ENCODE assay signal across 18 cellular contexts in genomic region chr17:76490112-76490710, GRCh38. TPM values are rescaled to one million over a fixed set of nuclear protein-coding genes. Genes with fewer than 3 reads are reported as not detected.
A peak's percentile ranks its signal among the peaks of the same experiment; 100 is the strongest.
DNase-seq lines count a peak whose midpoint lies in the region; ATAC-seq and TF ChIP-seq lines count a peak whose summit lies in the region.
"Had no signal": no experiment of that assay in that cellular context is flagged by ENCODE, and none has a peak within 500 bp of the region (broad histone marks: within the 10 kb centered on the region; RNA-seq: fewer than 3 reads in every experiment).

No MANE protein-coding gene starts in this region.

- intact Hi-C loops in left ventricle myocardium inferior (cut with micrococcal nuclease) (no loop called here), left ventricle myocardium superior (cut with micrococcal nuclease) (no loop called here), adrenal gland (cut with DNase I) (no loop called here), left cardiac atrium (cut with DNase I) (no loop called here)
- intact Hi-C loops in activated naive CD4-positive, alpha-beta T cell treated with anti-CD3 and anti-CD28 coated beads for 36 hours (cut with micrococcal nuclease), result no loop called here

- H3K4me3 ChIP-seq in left ventricle myocardium inferior (no peak overlapping the region), adrenal gland (no peak overlapping the region), mesenchymal stem cell (ENCODE audit: insufficient read depth in 1 of 2, low read depth in 1 of 2, low read length in 2 of 2) (no peak overlapping the region), Karpas-422 (ENCODE audit: low read length) (no peak overlapping the region)
- H3K4me3 ChIP-seq: coronary artery, psoas muscle had no signal

- H2BK15ac ChIP-seq in mesenchymal stem cell (ENCODE audit: low read depth, poor library complexity, severe bottlenecking), result no peak overlapping the region

- H3K27me3 ChIP-seq in left ventricle myocardium inferior (ENCODE audit: low read depth) (no peaks in the 10 kb centered on the region), adrenal gland (no peaks in the 10 kb centered on the region), mesenchymal stem cell (ENCODE audit: control insufficient read depth in 1 of 2, insufficient read depth in 1 of 2, low read length in 2 of 2) (peaks cover 0 to 11% of the 10 kb centered on the region in 2 experiments), Karpas-422 (ENCODE audit: low read length) (no peaks in the 10 kb centered on the region)

- H3K4me1 ChIP-seq in left ventricle myocardium inferior, result peaks cover 53% of the 10 kb centered on the region
- peaks cover 0 to 25% of the 10 kb centered on the region in 2 donors for H3K4me1 ChIP-seq in adrenal gland (replicated peaks in 1 of 2)
- H3K4me1 ChIP-seq in mesenchymal stem cell (ENCODE audit: control insufficient read depth, insufficient read depth, low read depth, low read length), result peaks cover 54% of the 10 kb centered on the region
- peaks cover 19% of the 10 kb centered on the region for H3K4me1 ChIP-seq in Karpas-422 (ENCODE audit: low read length)

- H3K79me2 ChIP-seq in Karpas-422 (ENCODE audit: low read length), result no peaks in the 10 kb centered on the region

- H3K79me1 ChIP-seq in mesenchymal stem cell (replicated peaks; ENCODE audit: low read length, poor library complexity, severe bottlenecking), result peaks cover 37% of the 10 kb centered on the region

- ATAC-seq in left ventricle myocardium superior, result no peak
- ATAC-seq in left cardiac atrium, result no peak
- ATAC-seq: naive thymus-derived CD8-positive, alpha-beta T cell; psoas muscle had no signal

- no peak overlapping the region for H2BK120ac ChIP-seq in mesenchymal stem cell (ENCODE audit: low read depth, low read length)

- peak overlapping the region in 1 of 2 experiments; percentile 75 for H2BK12ac ChIP-seq in mesenchymal stem cell (ENCODE audit: low read length in 2 of 2)

- H3K36me3 ChIP-seq in left ventricle myocardium inferior, result peaks cover 9% of the 10 kb centered on the region
- H3K36me3 ChIP-seq in adrenal gland (replicated peaks in 1 of 2), result no peaks in the 10 kb centered on the region
- peaks cover 0 to 41% of the 10 kb centered on the region in 2 experiments for H3K36me3 ChIP-seq in mesenchymal stem cell (ENCODE audit: control insufficient read depth in 1 of 2, insufficient read depth in 2 of 2, low read depth in 1 of 2, low read length in 2 of 2)
- H3K36me3 ChIP-seq in Karpas-422 (ENCODE audit: insufficient read depth, low read length), result no peaks in the 10 kb centered on the region

- H3K27ac ChIP-seq in left ventricle myocardium inferior (replicated peaks) (peak overlapping the region; percentile 23), adrenal gland (peak overlapping the region in 3 of 5 donors; percentile 28 to 95 (median 92)), mesenchymal stem cell (ENCODE audit: low read length, poor library complexity, severe bottlenecking) (no peak overlapping the region), Karpas-422 (ENCODE audit: low read length) (no peak overlapping the region)
- H3K27ac ChIP-seq: psoas muscle had no signal

- no peak overlapping the region for H3K23ac ChIP-seq in mesenchymal stem cell (ENCODE audit: low read length in 2 of 2)

- no peaks in the 10 kb centered on the region for H3K9me3 ChIP-seq in left ventricle myocardium inferior (replicated peaks)
- no peaks in the 10 kb centered on the region for H3K9me3 ChIP-seq in adrenal gland (replicated peaks in 1 of 3)
- no peaks in the 10 kb centered on the region for H3K9me3 ChIP-seq in mesenchymal stem cell (ENCODE audit: control insufficient read depth, low read length)
- H3K9me3 ChIP-seq in Karpas-422 (ENCODE audit: low read length), result no peaks in the 10 kb centered on the region
- H3K9me3 ChIP-seq: psoas muscle had no signal

- peaks cover 3% of the 10 kb centered on the region for H3K36me3 Mint-ChIP-seq in activated naive CD4-positive, alpha-beta T cell treated with anti-CD3 and anti-CD28 coated beads for 36 hours (ENCODE audit: low read depth)

- H3K18ac ChIP-seq in mesenchymal stem cell (ENCODE audit: low read depth in 1 of 2, low read length in 2 of 2), result peak overlapping the region in 1 of 2 experiments; percentile 61

- H3K27ac Mint-ChIP-seq in activated naive CD4-positive, alpha-beta T cell treated with anti-CD3 and anti-CD28 coated beads for 36 hours, result no peak overlapping the region

- no peak overlapping the region for H2BK5ac ChIP-seq in mesenchymal stem cell (ENCODE audit: low read depth, low read length, poor library complexity, severe bottlenecking)

- H2AFZ ChIP-seq in mesenchymal stem cell (ENCODE audit: low read depth, low read length) (no peak overlapping the region), Karpas-422 (ENCODE audit: low read length) (no peak overlapping the region)

- no peak overlapping the region for H3K14ac ChIP-seq in mesenchymal stem cell (ENCODE audit: low read length in 2 of 2)

- DNase-seq in left ventricle myocardium inferior (no peak), left ventricle myocardium superior (no peak), adrenal gland (peak in 1 of 7 donors; percentile 46), mesenchymal stem cell (no peak), GM19240 (ENCODE audit: insufficient read length, low spot score) (no peak), Karpas-422 (no peak), left cardiac atrium (no peak)
- DNase-seq in activated naive CD4-positive, alpha-beta T cell treated with anti-CD3 and anti-CD28 coated beads for 36 hours, result no peak
- DNase-seq: activated gamma-delta T cell treated with Interleukin-2 at 50 U/mL for 16 hours; naive thymus-derived CD8-positive, alpha-beta T cell; NCI-H1417; psoas muscle had no signal

- H3K9me2 ChIP-seq in Karpas-422 (replicated peaks; ENCODE audit: insufficient read depth, low read length), result no peaks in the 10 kb centered on the region

- no peak overlapping the region for H3K4me2 ChIP-seq in mesenchymal stem cell (ENCODE audit: low read length, poor library complexity, severe bottlenecking)
- H3K4me2 ChIP-seq in Karpas-422 (ENCODE audit: low read depth, low read length, poor library complexity, severe bottlenecking), result no peak overlapping the region

- no peak for TF ChIP-seq CTCF in left ventricle myocardium inferior (IDR thresholded peaks at IDR 0.05; ENCODE audit: borderline replicate concordance)
- no peak for TF ChIP-seq CTCF in adrenal gland (IDR thresholded peaks at IDR 0.05)

- H3K4ac ChIP-seq in mesenchymal stem cell (ENCODE audit: low read depth in 1 of 2, low read length in 2 of 2), result peak overlapping the region in 1 of 2 experiments; percentile 25

- H4K8ac ChIP-seq in mesenchymal stem cell (ENCODE audit: low read length), result no peak overlapping the region

- H3K4me3 Mint-ChIP-seq in activated naive CD4-positive, alpha-beta T cell treated with anti-CD3 and anti-CD28 coated beads for 36 hours, result no peak overlapping the region

- no peaks in the 10 kb centered on the region for H3K9me3 Mint-ChIP-seq in activated naive CD4-positive, alpha-beta T cell treated with anti-CD3 and anti-CD28 coated beads for 36 hours
- H3K9me3 Mint-ChIP-seq: naive thymus-derived CD8-positive, alpha-beta T cell had no signal

- no peak for TF ChIP-seq POLR2A in adrenal gland (IDR thresholded peaks at IDR 0.05)

- H4K20me1 ChIP-seq in Karpas-422 (ENCODE audit: insufficient read depth, low read depth, low read length), result peaks cover 3% of the 10 kb centered on the region; the same call in 1 of the 2 replicates

- H3K9ac ChIP-seq in mesenchymal stem cell (ENCODE audit: low read length) (no peak overlapping the region), Karpas-422 (ENCODE audit: low read length) (no peak overlapping the region)

- peaks cover 28% of the 10 kb centered on the region for H3K4me1 Mint-ChIP-seq in activated naive CD4-positive, alpha-beta T cell treated with anti-CD3 and anti-CD28 coated beads for 36 hours (ENCODE audit: low read depth)

- CTCF ChIA-PET in activated naive CD4-positive, alpha-beta T cell treated with anti-CD3 and anti-CD28 coated beads for 36 hours (lab: Charles Lee), result interaction anchor here (0.5 to 2.3 kb wide), 5 partner anchors 9 to 93 kb away, joined by 3 to 6 read pairs (median 4); no protein-coding TSS in a partner anchor

- peak overlapping the region; percentile 84 for H2AK5ac ChIP-seq in mesenchymal stem cell (ENCODE audit: low read length, severe bottlenecking)

- 74 to 83% (median 79%) methylated on average over 6 to 10 of the region's 10 CpGs for WGBS in adrenal gland, 4 donors
- WGBS in mesenchymal stem cell, result 97% methylated on average over 10 of the region's 10 CpGs

- H3K27me3 Mint-ChIP-seq in activated naive CD4-positive, alpha-beta T cell treated with anti-CD3 and anti-CD28 coated beads for 36 hours (ENCODE audit: low read depth), result no peaks in the 10 kb centered on the region
- H3K27me3 Mint-ChIP-seq: naive thymus-derived CD8-positive, alpha-beta T cell had no signal

- peak overlapping the region; percentile 71 for H4K91ac ChIP-seq in mesenchymal stem cell (ENCODE audit: low read length)

RNA-seq across cellular contexts. Expression of gene RHBDF2, which starts 11.0 kb away (rescaled TPM):
- total RNA-seq in left ventricle myocardium inferior (13.8 TPM), left ventricle myocardium superior (17.7 TPM), adrenal gland (100 to 1,000 TPM in 1 of 8 donors, 10 to 100 TPM in 7; 12.3 to 156 (median 43.8) TPM), left cardiac atrium (10 to 100 TPM; 16.0 to 18.9 TPM)
- 10 to 100 TPM in 2 of 3 donors, 1 to 10 TPM in 1; 4.9 to 39.3 (median 19.1) TPM for polyA plus RNA-seq in adrenal gland
- polyA plus RNA-seq in mesenchymal stem cell (2013, experiment 1 of 2), result 19.9 TPM
- 18.4 TPM for polyA plus RNA-seq in mesenchymal stem cell (2013, experiment 2 of 2)
- total RNA-seq in activated naive CD4-positive, alpha-beta T cell treated with anti-CD3 and anti-CD28 coated beads for 36 hours, result 10 to 100 TPM; 13.3 to 13.4 TPM
- 5.1 and 5.4 TPM in 2 replicates for total RNA-seq in Karpas-422 (2014; rRNA removed; shearing (Covaris generic); ENCODE audit: low replicate concordance)

RNA-seq across cellular contexts. Expression of gene AANAT, which starts 22.8 kb away (rescaled TPM):
- not detected for total RNA-seq in left ventricle myocardium inferior
- total RNA-seq in left ventricle myocardium superior, result not detected
- total RNA-seq in adrenal gland, result not detected
- under 1 TPM in 2 of 3 donors, not detected in 1; 0.30 to 0.40 TPM for polyA plus RNA-seq in adrenal gland
- 0.03 TPM for polyA plus RNA-seq in mesenchymal stem cell (2013, experiment 1 of 2)
- polyA plus RNA-seq in mesenchymal stem cell (2013, experiment 2 of 2), result 0.01 TPM
- not detected for total RNA-seq in activated naive CD4-positive, alpha-beta T cell treated with anti-CD3 and anti-CD28 coated beads for 36 hours
- total RNA-seq in Karpas-422 (2014; rRNA removed; shearing (Covaris generic); ENCODE audit: low replicate concordance), result not detected in 2 replicates
- total RNA-seq in left cardiac atrium, result not detected
- total RNA-seq: astrocyte; epithelial cell of proximal tubule; HT-29; lung microvascular endothelial cell; naive thymus-derived CD8-positive, alpha-beta T cell; psoas muscle; ureter had no signal
- polyA plus RNA-seq: naive thymus-derived CD8-positive, alpha-beta T cell had no signal

RNA-seq across cellular contexts. Expression of gene UBE2O, which starts 37.3 kb away (rescaled TPM):
- total RNA-seq in left ventricle myocardium inferior (35.7 TPM), left ventricle myocardium superior (39.0 TPM), adrenal gland (10 to 100 TPM; 11.4 to 21.8 (median 17.9) TPM), left cardiac atrium (10 to 100 TPM; 28.3 to 29.1 TPM)
- polyA plus RNA-seq in adrenal gland, result 10 to 100 TPM in 2 of 3 donors, 1 to 10 TPM in 1; 9.8 to 21.3 (median 12.4) TPM
- 7.8 TPM for polyA plus RNA-seq in mesenchymal stem cell (2013, experiment 1 of 2)
- polyA plus RNA-seq in mesenchymal stem cell (2013, experiment 2 of 2), result 6.8 TPM
- 10 to 100 TPM; 18.8 TPM for total RNA-seq in activated naive CD4-positive, alpha-beta T cell treated with anti-CD3 and anti-CD28 coated beads for 36 hours
- total RNA-seq in Karpas-422 (2014; rRNA removed; shearing (Covaris generic); ENCODE audit: low replicate concordance), result 10.5 and 19.9 TPM in 2 replicates

RNA-seq across cellular contexts. Expression of gene CYGB, which starts 47.3 kb away (rescaled TPM):
- total RNA-seq in left ventricle myocardium inferior (24.1 TPM), left ventricle myocardium superior (28.0 TPM), adrenal gland (10 to 100 TPM in 7 of 8 donors, 1 to 10 TPM in 1; 9.5 to 18.1 (median 14.3) TPM), left cardiac atrium (10 to 100 TPM; 45.7 to 70.8 TPM)
- 10 to 100 TPM in 2 of 3 donors, 1 to 10 TPM in 1; 7.8 to 38.3 (median 32.1) TPM for polyA plus RNA-seq in adrenal gland
- polyA plus RNA-seq in mesenchymal stem cell (2013, experiment 1 of 2), result 313 TPM
- polyA plus RNA-seq in mesenchymal stem cell (2013, experiment 2 of 2), result 315 TPM
- not detected for total RNA-seq in activated naive CD4-positive, alpha-beta T cell treated with anti-CD3 and anti-CD28 coated beads for 36 hours
- total RNA-seq in Karpas-422 (2014; rRNA removed; shearing (Covaris generic); ENCODE audit: low replicate concordance), result 0.07 TPM in 1 of 2 replicates, not detected in the other
- total RNA-seq: HT-29 had no signal

RNA-seq across cellular contexts. Expression of gene PRCD, which starts 49.6 kb away (rescaled TPM):
- total RNA-seq in left ventricle myocardium inferior (3.9 TPM), left ventricle myocardium superior (4.3 TPM), adrenal gland (1 to 10 TPM in 6 of 8 donors, not detected in 2; 1.5 to 5.7 (median 2.8) TPM), left cardiac atrium (1 to 10 TPM; 5.5 to 7.7 TPM)
- 10 to 100 TPM in 2 of 3 donors, 1 to 10 TPM in 1; 4.5 to 37.2 (median 14.3) TPM for polyA plus RNA-seq in adrenal gland
- 13.5 TPM for polyA plus RNA-seq in mesenchymal stem cell (2013, experiment 1 of 2)
- polyA plus RNA-seq in mesenchymal stem cell (2013, experiment 2 of 2), result 14.0 TPM
- total RNA-seq in activated naive CD4-positive, alpha-beta T cell treated with anti-CD3 and anti-CD28 coated beads for 36 hours, result not detected
- total RNA-seq in Karpas-422 (2014; rRNA removed; shearing (Covaris generic); ENCODE audit: low replicate concordance), result 0.37 and 0.69 TPM in 2 replicates
- total RNA-seq: HT-29 had no signal

Comparison
In these comparisons a context has a peak if more than half of its experiments do, and no peak if none do; other contexts are left out.
1. H3K27ac ChIP-seq: peak in left ventricle myocardium inferior (single experiment) and adrenal gland (3 of 5); none in mesenchymal stem cell (single experiment) and Karpas-422 (single experiment).